9 cellular contexts compared by ENCODE assay signal in the genomic region with DNA sequence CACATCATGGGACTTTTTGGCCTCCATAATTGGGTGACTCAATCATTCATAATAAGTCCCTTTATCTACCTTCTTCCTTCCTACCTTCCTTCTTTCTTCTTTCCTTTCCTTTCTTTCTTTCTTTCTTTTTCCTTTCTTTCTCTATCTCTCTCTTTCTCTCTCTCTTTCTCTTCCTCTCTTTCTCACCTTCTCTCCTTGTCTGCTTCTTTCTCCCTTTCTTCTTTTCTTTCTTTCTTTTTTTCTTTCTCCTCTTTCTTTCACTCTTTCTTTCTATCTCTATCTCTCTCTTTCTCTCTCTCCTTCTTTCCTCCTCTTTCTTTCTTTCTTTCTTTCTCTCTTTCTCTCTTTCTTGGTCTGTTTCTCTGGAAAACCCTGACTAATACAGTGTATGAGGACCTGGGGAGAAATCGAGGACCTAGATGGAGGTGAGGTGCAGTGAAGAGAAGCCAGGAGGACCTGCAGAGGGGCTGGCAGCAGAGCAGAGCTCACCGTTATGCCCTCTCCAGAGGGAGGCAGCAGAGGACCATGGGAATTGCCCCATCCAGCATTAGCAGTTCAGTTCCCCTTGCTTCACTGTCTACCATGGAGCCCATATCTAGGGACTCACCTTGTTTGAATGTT. TPM values are rescaled to one million over a fixed set of nuclear protein-coding genes. Genes with fewer than 3 reads are reported as not detected.
A peak's percentile ranks its signal among the peaks of the same experiment; 100 is the strongest.
DNase-seq lines count a peak whose midpoint lies in the region; ATAC-seq, FAIRE-seq and TF ChIP-seq lines count a peak whose summit lies in the region.
"Had no signal": no experiment of that assay in that cellular context is flagged by ENCODE, and none has a peak within 500 bp of the region (broad histone marks: within the 10 kb centered on the region; RNA-seq: fewer than 3 reads in every experiment).

No MANE protein-coding gene starts in this region.

- H3K27me3 ChIP-seq in IMR-90 (ENCODE audit: control insufficient read depth, insufficient read depth, low read length): peaks cover 73% of the 10 kb centered on the region
- H3K27me3 ChIP-seq in SJCRH30: no peaks in the 10 kb centered on the region

- H4K20me1 ChIP-seq in IMR-90 (ENCODE audit: insufficient read depth, low read length): no peaks in the 10 kb centered on the region

- no peaks in the 10 kb centered on the region for H3K36me3 ChIP-seq in IMR-90 (ENCODE audit: control insufficient read depth, insufficient read depth, low read length)
- no peaks in the 10 kb centered on the region for H3K36me3 ChIP-seq in SJCRH30

- H4K91ac ChIP-seq in IMR-90 (ENCODE audit: insufficient read depth, low read depth, low read length): no peak overlapping the region

- intact Hi-C loops in IMR-90 (cut with micrococcal nuclease): loop anchor here (2.0 to 5.0 kb wide), 2 partner anchors 141 to 270 kb away; no protein-coding TSS in a partner anchor

- H3K4me3 ChIP-seq in IMR-90 (ENCODE audit: insufficient read depth, low read depth, low read length): no peak overlapping the region
- H3K4me3 ChIP-seq in SJCRH30: no peak overlapping the region
- H3K4me3 ChIP-seq in cardiac fibroblast (replicated peaks in 1 of 2; ENCODE audit: low read depth in 2 of 2, low read length in 2 of 2): no peak overlapping the region

- H3K14ac ChIP-seq in IMR-90 (replicated peaks; ENCODE audit: low read depth, low read length): no peak overlapping the region

- H3K4me2 ChIP-seq in IMR-90 (ENCODE audit: low read depth, low read length): no peak overlapping the region

- H2AFZ ChIP-seq in IMR-90 (replicated peaks; ENCODE audit: low read length, poor library complexity): no peak overlapping the region

- H3K23ac ChIP-seq in IMR-90 (ENCODE audit: low read depth, low read length): no peak overlapping the region

- no peak overlapping the region for H3K56ac ChIP-seq in IMR-90 (ENCODE audit: extremely low read depth, insufficient read depth, low read length)

- H3K9me3 ChIP-seq in IMR-90 (ENCODE audit: control insufficient read depth, insufficient read depth, low read length): no peaks in the 10 kb centered on the region
- H3K9me3 ChIP-seq in SJCRH30 (replicated peaks): no peaks in the 10 kb centered on the region

- H3K4me1 ChIP-seq in IMR-90 (ENCODE audit: control insufficient read depth, insufficient read depth, low read length) (no peaks in the 10 kb centered on the region), SJCRH30 (peaks cover 65% of the 10 kb centered on the region)

- no peak overlapping the region for H2BK120ac ChIP-seq in IMR-90 (ENCODE audit: low read depth, low read length)

- no peak overlapping the region for H3K18ac ChIP-seq in IMR-90 (ENCODE audit: low read depth, low read length)

- DNase-seq in DMS153 (lab: John Stamatoyannopoulos, UW) (peak; percentile 57), IMR-90 (peak; percentile 44), SJCRH30 (peak; percentile 84 to 92), cardiac fibroblast (ENCODE audit: low read depth in 2 of 2) (peak; percentile 55 to 58), myocyte (ENCODE audit: low read depth) (peak; percentile 66), AG20443 (ENCODE audit: low spot score) (no peak), frontal cortex (ENCODE audit: low spot score in 2 of 2) (no peak)
- no peak for DNase-seq in central memory CD4-positive, alpha-beta T cell

- peak; percentile 74 for TF ChIP-seq RAD21 in IMR-90 (IDR thresholded peaks at IDR 0.05; ENCODE audit: low read length)

- no peak overlapping the region for H2AK9ac ChIP-seq in IMR-90 (replicated peaks; ENCODE audit: low read depth, low read length, poor library complexity)

- H2AK5ac ChIP-seq in IMR-90 (ENCODE audit: low read depth, low read length): no peak overlapping the region

- no peaks in the 10 kb centered on the region for H3K9me1 ChIP-seq in IMR-90 (ENCODE audit: insufficient read depth, low read length)

- 20% methylated on average over 1 of the region's 2 CpGs; no CpG with 5 or more reads in 1 of the 2 experiments for WGBS in IMR-90 (ENCODE audit: extremely low coverage in 2 of 2, insufficient read length in 1 of 2), 2 experiments

- in situ Hi-C loops in IMR-90 (cut with MboI; ENCODE audit: low sequenced_read_pairs): no loop called here

- H3K27ac ChIP-seq in IMR-90 (ENCODE audit: insufficient read depth, low read length) (no peak overlapping the region), SJCRH30 (no peak overlapping the region)

- dilution Hi-C loops in IMR-90 (cut with HindIII; ENCODE audit: low sequenced_read_pairs, unreplicated experiment): no loop called here

- H2BK15ac ChIP-seq in IMR-90 (ENCODE audit: low read depth, low read length): no peak overlapping the region

- FAIRE-seq in frontal cortex (lab: Jason Lieb, UNC): no peak
- FAIRE-seq: islet of Langerhans had no signal

- no peak overlapping the region for H3K9ac ChIP-seq in IMR-90 (ENCODE audit: low read depth, low read length)

- TF ChIP-seq POLR2A in IMR-90 (IDR thresholded peaks at IDR 0.05; ENCODE audit: low read depth, low read length): no peak

- no peaks in the 10 kb centered on the region for H3K79me1 ChIP-seq in IMR-90 (ENCODE audit: low read depth in 1 of 2, low read length in 2 of 2)

- ATAC-seq in IMR-90 (ENCODE audit: low read depth): peak; percentile 82

- H4K8ac ChIP-seq in IMR-90 (ENCODE audit: low read depth in 2 of 2, low read length in 2 of 2): no peak overlapping the region

- TF ChIP-seq CTCF in IMR-90 (conservative IDR thresholded peaks at IDR 0.05; ENCODE audit: low read depth, low read length): peak; percentile 57
- peak; percentile 48 for TF ChIP-seq CTCF in cardiac fibroblast (IDR thresholded peaks at IDR 0.05; ENCODE audit: low read depth, low read length)

- H4K5ac ChIP-seq in IMR-90 (ENCODE audit: low read depth, low read length): no peak overlapping the region

- POLR2A ChIA-PET in IMR-90 (lab: Charles Lee; ENCODE audit: unreplicated experiment): no interaction called here

- no peak overlapping the region for H2BK5ac ChIP-seq in IMR-90 (ENCODE audit: low read depth, low read length, poor library complexity, severe bottlenecking)

- no TSS peak for BruUV-seq in IMR-90 (replicated peaks; lab: Mats Ljungman, UMichigan)

- no peak overlapping the region for H3K4ac ChIP-seq in IMR-90 (ENCODE audit: low read depth, low read length)

- H2BK20ac ChIP-seq in IMR-90 (ENCODE audit: low read depth, low read length): no peak overlapping the region

- CTCF ChIA-PET in IMR-90 (lab: Yijun Ruan, JAX): interaction anchor here (0.5 to 1.5 kb wide), 4 partner anchors 141 to 165 kb away, joined by 3 to 4 read pairs (median 3); no protein-coding TSS in a partner anchor

TF ChIP-seq in IMR-90, 13 proteins besides CTCF, POLR2A, EP300 and RAD21:
- peak; percentile 67 for TF ChIP-seq SMC3 (IDR thresholded peaks at IDR 0.05; ENCODE audit: low read depth, low read length)
- TF ChIP-seq CEBPB (IDR thresholded peaks at IDR 0.05; ENCODE audit: low read depth, low read length): no peak

RNA-seq across cellular contexts. Expression of gene BTRC, which starts 52.7 kb away (rescaled TPM):
- 7.7 and 11.7 TPM in 2 replicates for total RNA-seq in IMR-90 (2012; rRNA removed)
- 7.1 and 8.4 TPM in 2 replicates for polyA plus RNA-seq in IMR-90 (2012; rRNA removed)
- 3.1 and 3.6 TPM in 2 replicates for polyA plus RNA-seq in IMR-90 (2012; cell fraction: cytosol; rRNA removed)
- polyA plus RNA-seq in IMR-90 (2012; cell fraction: nucleus; rRNA removed; ENCODE audit: low replicate concordance): 3.9 and 18.7 TPM in 2 replicates
- total RNA-seq in SJCRH30 (2014; rRNA removed; shearing (Covaris generic)): 42.5 and 45.4 TPM in 2 replicates
- 12.3 and 16.7 TPM in 2 replicates for total RNA-seq in myocyte
- polyA plus RNA-seq in myocyte (2012): 9.6 TPM
- 39.1 TPM for total RNA-seq in frontal cortex

Comparison
In these comparisons a context has a peak if more than half of its experiments do, and no peak if none do; other contexts are left out.
1. DNase-seq: peak in DMS153 (single experiment), IMR-90 (single experiment), SJCRH30 (2 of 2), cardiac fibroblast (2 of 2) and myocyte (single experiment); none in AG20443 (single experiment), central memory CD4-positive, alpha-beta T cell (single experiment) and frontal cortex (0 of 2).